Comparison of ENCODE assay signal across 8 cellular contexts in genomic region chr15:93035953-93036810, GRCh38. TPM values are rescaled to one million over a fixed set of nuclear protein-coding genes. Genes with fewer than 3 reads are reported as not detected.
DNase-seq lines count a peak whose midpoint lies in the region; ATAC-seq and TF ChIP-seq lines count a peak whose summit lies in the region.

No MANE protein-coding gene starts in this region.

- no peaks in the 10 kb centered on the region for H3K9me3 ChIP-seq in gastrocnemius medialis

- DNase-seq in NCI-H524 (lab: John Stamatoyannopoulos, UW), result peak; percentile 40 to 79
- DNase-seq in NCI-H524 treated with DMSO at 0.1 percent for 48 hours (lab: John Stamatoyannopoulos, UW), result no peak
- peak; percentile 30 for DNase-seq in NCI-H345 (lab: John Stamatoyannopoulos, UW)
- DNase-seq in activated T-cell treated with anti-CD3 and anti-CD28 coated beads for 4 hours, result peak; percentile 19
- peak; percentile 53 for DNase-seq in fibroblast of pulmonary artery (ENCODE audit: low read depth)
- DNase-seq in gastrocnemius medialis, result peak in 1 of 2 donors; percentile 51
- no peak for DNase-seq in dedifferentiated amniotic fluid mesenchymal stem cell (ENCODE audit: extremely low spot score)

- peak overlapping the region in 1 of 4 donors; percentile 68 for H3K27ac ChIP-seq in gastrocnemius medialis

- no peak overlapping the region for H3K4me3 ChIP-seq in fibroblast of pulmonary artery (replicated peaks; ENCODE audit: low read depth, low read length)
- no peak overlapping the region for H3K4me3 ChIP-seq in gastrocnemius medialis

- H3K4me1 ChIP-seq in gastrocnemius medialis, result peaks cover 10 to 18% of the 10 kb centered on the region in 2 donors

- intact Hi-C loops in gastrocnemius medialis (cut with DNase I; ENCODE audit: low total_unique reads), result loop anchor here (5.0 kb wide), 1 partner anchor 1286 kb away; no protein-coding TSS in a partner anchor

- no peaks in the 10 kb centered on the region for H3K36me3 ChIP-seq in gastrocnemius medialis

- in situ Hi-C loops in gastrocnemius medialis (cut with MboI; ENCODE audit: low sequenced_read_pairs in 4 of 4), result loop anchor here in 3 of 4 donors (5.0 to 25.0 kb wide), 6 partner anchors 929 to 1276 kb away; no protein-coding TSS in a partner anchor

- H3K27me3 ChIP-seq in gastrocnemius medialis, result no peaks in the 10 kb centered on the region

- ATAC-seq in HG02759 (IDR thresholded peaks at IDR 0.05; ENCODE audit: unreplicated experiment) (peak; percentile 86), gastrocnemius medialis (peak; percentile 24 to 35)

- TF ChIP-seq POLR2A in gastrocnemius medialis (IDR thresholded peaks at IDR 0.05), result no peak

- TF ChIP-seq CTCF in fibroblast of pulmonary artery (IDR thresholded peaks at IDR 0.05; ENCODE audit: low read length, missing control alignments) (peak; percentile 67), gastrocnemius medialis (IDR thresholded peaks at IDR 0.05 in 4 of 5, conservative IDR thresholded peaks at IDR 0.05 in 1 of 5) (peak; percentile 15 to 66 (median 60))

RNA-seq across cellular contexts. Expression of gene RGMA, which starts 52.8 kb away (rescaled TPM):
- 100 to 1,000 TPM; 150 to 290 (median 184) TPM for total RNA-seq in gastrocnemius medialis

Comparison
In these comparisons a context has a peak if more than half of its experiments do, and no peak if none do; other contexts are left out.
1. DNase-seq: peak in NCI-H524 (2 of 2), NCI-H345 (single experiment), activated T-cell treated with anti-CD3 and anti-CD28 coated beads for 4 hours (single experiment) and fibroblast of pulmonary artery (single experiment); none in NCI-H524 treated with DMSO at 0.1 percent for 48 hours (single experiment) and dedifferentiated amniotic fluid mesenchymal stem cell (single experiment).